8 cellular contexts compared by ENCODE assay signal in the genomic region with DNA sequence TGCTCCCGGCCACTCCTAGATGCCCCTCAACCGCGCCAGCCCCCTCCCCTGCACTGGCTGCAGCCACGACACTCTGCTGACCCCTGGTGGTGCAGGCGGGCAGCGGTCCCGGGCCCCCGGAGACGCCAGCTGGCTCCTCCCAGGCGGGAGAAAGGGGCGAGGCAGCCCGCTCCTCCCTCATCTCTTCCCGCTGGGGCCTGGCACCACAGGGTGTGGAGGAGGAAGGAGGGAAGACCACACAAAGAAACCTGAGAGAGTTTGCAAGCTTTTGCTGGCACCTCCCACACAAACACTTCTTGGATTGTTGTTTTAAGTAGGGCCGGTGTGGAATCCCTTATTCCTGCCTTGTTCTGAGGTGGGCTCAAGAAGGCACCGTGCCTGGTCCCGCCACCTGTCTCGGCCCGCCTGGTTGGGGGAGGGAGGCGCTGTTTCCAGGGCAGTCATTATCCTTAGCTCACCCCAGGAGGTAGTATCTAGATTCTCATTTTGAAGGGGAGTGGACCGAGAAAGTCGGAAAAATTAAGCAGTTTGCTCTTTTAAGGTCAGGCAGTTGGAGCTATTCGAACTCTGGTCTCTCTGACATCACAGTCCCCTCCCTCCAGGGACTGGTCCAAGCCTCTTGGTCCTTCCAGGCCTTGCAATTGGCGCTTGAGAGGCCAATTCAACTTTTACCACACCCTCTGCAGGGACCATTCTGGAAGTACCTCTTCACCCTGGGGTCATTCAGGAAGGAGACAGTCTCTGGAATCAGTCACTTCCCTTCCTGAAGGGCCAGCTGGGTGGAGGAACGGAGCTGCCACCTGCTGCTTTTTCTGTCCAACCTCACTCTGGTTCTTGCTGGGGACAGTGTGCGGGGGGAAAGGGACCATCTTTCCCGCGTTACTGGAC. TPM values are rescaled to one million over a fixed set of nuclear protein-coding genes. Genes with fewer than 3 reads are reported as not detected.
DNase-seq lines count a peak whose midpoint lies in the region; ATAC-seq and TF ChIP-seq lines count a peak whose summit lies in the region.

No MANE protein-coding gene starts in this region.

- TF ChIP-seq CTCF in BE2C (IDR thresholded peaks at IDR 0.05; ENCODE audit: low read depth, low read length) = peak; percentile 76

- H3K36me3 ChIP-seq in BE2C = no peaks in the 10 kb centered on the region

- DNase-seq in BE2C = peak; percentile 91
- DNase-seq in HEK293T (ENCODE audit: extremely low spot score) = peak; percentile 83
- DNase-seq in NCI-H446 treated with DMSO at 0.1 percent for 48 hours (lab: John Stamatoyannopoulos, UW) = peak; percentile 83
- peak; percentile 80 for DNase-seq in activated CD4-positive, CD25-positive, alpha-beta regulatory T cell treated with anti-CD3 and anti-CD28 coated beads, Interleukin-2, amount 50 U/mL, for 72 hours
- DNase-seq in cerebellum (ENCODE audit: low spot score) = peak; percentile 86
- peak; percentile 81 for DNase-seq in kidney glomerular epithelial cell (lab: John Stamatoyannopoulos, UW)
- DNase-seq in stimulated activated CD4-positive, alpha-beta T cell treated with anti-CD3 and anti-CD28 coated beads, Interleukin-15, amount 100 ng/mL, for 48 hours (ENCODE audit: low read depth in 2 of 2) = peak; percentile 66 to 80

- POLR2A ChIA-PET in HEK293T (lab: Yijun Ruan, JAX) = interaction anchor here (0.7 to 3.0 kb wide), 19 partner anchors 8 to 501 kb away, joined by 3 to 32 read pairs (median 5); a partner anchor contains a TSS

- peak overlapping the region; percentile 62 for H3K4me3 ChIP-seq in BE2C (ENCODE audit: low read depth, low read length)

- H3K9me3 ChIP-seq in BE2C = no peaks in the 10 kb centered on the region

- CTCF ChIA-PET in HEK293T (lab: Yijun Ruan, JAX) = interaction anchor here (0.5 to 3.0 kb wide), 19 partner anchors 11 to 494 kb away, joined by 3 to 26 read pairs (median 4); a partner anchor contains a TSS

- ATAC-seq in HG03280 (IDR thresholded peaks at IDR 0.05; ENCODE audit: unreplicated experiment) = no peak

- H3K27me3 ChIP-seq in BE2C = no peaks in the 10 kb centered on the region

- H3K4me1 ChIP-seq in BE2C = peaks cover 18% of the 10 kb centered on the region

TF ChIP-seq in HEK293T, 16 proteins besides CTCF, POLR2A, EP300 and RAD21:
- no peak for TF ChIP-seq NFRKB (IDR thresholded peaks at IDR 0.05)
- no peak for TF ChIP-seq FOXK2 (IDR thresholded peaks at IDR 0.05)
- TF ChIP-seq SP1 (IDR thresholded peaks at IDR 0.05) = no peak
- TF ChIP-seq L3MBTL2 (conservative IDR thresholded peaks at IDR 0.05) = no peak
- no peak for TF ChIP-seq BHLHE40 (IDR thresholded peaks at IDR 0.05; ENCODE audit: borderline replicate concordance)
- no peak for TF ChIP-seq ZNF384 (IDR thresholded peaks at IDR 0.05)
- TF ChIP-seq, protein P1, sequence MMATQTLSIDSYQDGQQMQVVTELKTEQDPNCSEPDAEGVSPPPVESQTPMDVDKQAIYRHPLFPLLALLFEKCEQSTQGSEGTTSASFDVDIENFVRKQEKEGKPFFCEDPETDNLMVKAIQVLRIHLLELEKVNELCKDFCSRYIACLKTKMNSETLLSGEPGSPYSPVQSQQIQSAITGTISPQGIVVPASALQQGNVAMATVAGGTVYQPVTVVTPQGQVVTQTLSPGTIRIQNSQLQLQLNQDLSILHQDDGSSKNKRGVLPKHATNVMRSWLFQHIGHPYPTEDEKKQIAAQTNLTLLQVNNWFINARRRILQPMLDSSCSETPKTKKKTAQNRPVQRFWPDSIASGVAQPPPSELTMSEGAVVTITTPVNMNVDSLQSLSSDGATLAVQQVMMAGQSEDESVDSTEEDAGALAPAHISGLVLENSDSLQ (IDR thresholded peaks at IDR 0.05) = no peak

RNA-seq across cellular contexts. Expression of a gene that starts 1.0 kb away (rescaled TPM):
- 84.2 TPM for polyA plus RNA-seq in BE2C (2012; ENCODE audit: insufficient read depth, insufficient read length, low read depth)
- 28.6 TPM for total RNA-seq in cerebellum

RNA-seq across cellular contexts. Expression of a gene that starts 2.5 kb away (rescaled TPM):
- 48.9 TPM for polyA plus RNA-seq in BE2C (2012; ENCODE audit: insufficient read depth, insufficient read length, low read depth)
- total RNA-seq in cerebellum = 35.7 TPM

RNA-seq across cellular contexts. Expression of a gene that starts 23.5 kb away (rescaled TPM):
- 11.0 TPM for polyA plus RNA-seq in BE2C (2012; ENCODE audit: insufficient read depth, insufficient read length, low read depth)
- 11.7 TPM for total RNA-seq in cerebellum

RNA-seq across cellular contexts. Expression of a gene that starts 25.1 kb away (rescaled TPM):
- 0.12 TPM for polyA plus RNA-seq in BE2C (2012; ENCODE audit: insufficient read depth, insufficient read length, low read depth)
- 1.8 TPM for total RNA-seq in cerebellum

RNA-seq across cellular contexts. Expression of a gene that starts 30.7 kb away (rescaled TPM):
- polyA plus RNA-seq in BE2C (2012; ENCODE audit: insufficient read depth, insufficient read length, low read depth) = 7.5 TPM
- total RNA-seq in cerebellum = 1.3 TPM
